ENCODE assay signal across 15 cellular contexts in genomic region chr9:136201609-136202448, GRCh38. TPM values are rescaled to one million over a fixed set of nuclear protein-coding genes. Genes with fewer than 3 reads are reported as not detected.
DNase-seq lines count a peak whose midpoint lies in the region; ATAC-seq and TF ChIP-seq lines count a peak whose summit lies in the region.
"Had no signal": no experiment of that assay in that cellular context is flagged by ENCODE, and none has a peak within 500 bp of the region (broad histone marks: within the 10 kb centered on the region; RNA-seq: fewer than 3 reads in every experiment).

No MANE protein-coding gene starts in this region.

- TF ChIP-seq EP300 in SK-N-SH (IDR thresholded peaks at IDR 0.05; ENCODE audit: borderline replicate concordance in 1 of 2, low read depth in 1 of 2, low read length in 1 of 2) (no peak), neural cell (conservative IDR thresholded peaks at IDR 0.05; ENCODE audit: poor library complexity, severe bottlenecking) (no peak)

- TF ChIP-seq CTCF in GM10248 (IDR thresholded peaks at IDR 0.05; ENCODE audit: control extremely low read depth, extremely low read depth, low read depth, missing control alignments) = no peak
- TF ChIP-seq CTCF in SK-N-SH (IDR thresholded peaks at IDR 0.05) = no peak
- no peak for TF ChIP-seq CTCF in neural cell (IDR thresholded peaks at IDR 0.05; ENCODE audit: poor library complexity, severe bottlenecking)

- TF ChIP-seq POLR2A in erythroblast (IDR thresholded peaks at IDR 0.05; ENCODE audit: low read length) = no peak

- CTCF ChIA-PET in GM10248 (lab: Yijun Ruan, JAX) = interaction anchor here (1.1 kb wide), 1 partner anchor 41 kb away, joined by 3 read pairs; no protein-coding TSS in a partner anchor
- CTCF ChIA-PET in SK-N-SH (lab: Yijun Ruan, JAX) = interaction anchor here (1.1 to 2.3 kb wide), 10 partner anchors 9 to 82 kb away, joined by 3 to 10 read pairs (median 6); no protein-coding TSS in a partner anchor

- H2AFZ ChIP-seq in SK-N-SH (ENCODE audit: low read depth) (no peak overlapping the region), neural cell (ENCODE audit: low read depth, low read length) (no peak overlapping the region)

- H3K4me1 ChIP-seq in SK-N-SH (ENCODE audit: control insufficient read depth in 1 of 2, insufficient read depth in 2 of 2, low read depth in 1 of 2, low read length in 1 of 2) = peaks cover 0 to 5% of the 10 kb centered on the region in 2 experiments; a peak in 1 of 4 replicates

- H3K4me3 ChIP-seq in SK-N-SH (ENCODE audit: low read depth in 2 of 2, low read length in 1 of 2) = no peak overlapping the region
- H3K4me3 ChIP-seq in neural cell (ENCODE audit: low read length) = no peak overlapping the region
- H3K4me3 ChIP-seq: coronary artery had no signal

- TF ChIP-seq RAD21 in SK-N-SH (IDR thresholded peaks at IDR 0.05; ENCODE audit: low read length) = no peak
- no peak for TF ChIP-seq RAD21 in neural cell (conservative IDR thresholded peaks at IDR 0.05)

- no peak overlapping the region for H3K9ac ChIP-seq in SK-N-SH
- no peak overlapping the region for H3K9ac ChIP-seq in neural cell (ENCODE audit: low read length)

- DNase-seq in GM10248 (ENCODE audit: extremely low spot score) = peak; percentile 59
- DNase-seq in SK-N-SH = peak; percentile 63
- DNase-seq in erythroblast (lab: John Stamatoyannopoulos, UW) = peak; percentile 35 to 52
- DNase-seq in NCI-H2227 (lab: John Stamatoyannopoulos, UW; ENCODE audit: unreplicated experiment) = no peak
- DNase-seq: CD8-positive, alpha-beta memory T cell; naive thymus-derived CD8-positive, alpha-beta T cell; NCI-H1417; NCI-H524 treated with DMSO at 0.1 percent for 48 hours; small intestine; T-helper 9 cell had no signal

- H4K20me1 ChIP-seq in SK-N-SH (ENCODE audit: insufficient read depth) (peaks cover 41% of the 10 kb centered on the region), neural cell (ENCODE audit: insufficient read depth) (no peaks in the 10 kb centered on the region)

- H3K9me2 ChIP-seq in SK-N-SH (no peaks in the 10 kb centered on the region), neural cell (ENCODE audit: insufficient read depth, low read length) (no peaks in the 10 kb centered on the region)

- POLR2A ChIA-PET in GM10248 (lab: Yijun Ruan, JAX) (no interaction called here), SK-N-SH (lab: Yijun Ruan, JAX) (no interaction called here)

- peaks cover 66% of the 10 kb centered on the region for H3K27me3 ChIP-seq in SK-N-SH (ENCODE audit: insufficient read depth)
- H3K27me3 ChIP-seq in neural cell (ENCODE audit: insufficient read depth, low read depth, low read length) = peaks cover 92% of the 10 kb centered on the region

- ATAC-seq in HG02970 (IDR thresholded peaks at IDR 0.05; ENCODE audit: low FRiP score, unreplicated experiment) (no peak), HG02884 (IDR thresholded peaks at IDR 0.05; ENCODE audit: unreplicated experiment) (no peak)

- H3K36me3 ChIP-seq in SK-N-SH (replicated peaks in 1 of 2; ENCODE audit: control insufficient read depth in 1 of 2, insufficient read depth in 2 of 2, low read length in 1 of 2) = no peaks in the 10 kb centered on the region
- H3K36me3 ChIP-seq in neural cell (ENCODE audit: insufficient read depth, low read length) = no peaks in the 10 kb centered on the region

- no peaks in the 10 kb centered on the region for H3K9me3 ChIP-seq in SK-N-SH
- no peaks in the 10 kb centered on the region for H3K9me3 ChIP-seq in neural cell (ENCODE audit: low read length)

- H3K27ac ChIP-seq in SK-N-SH (ENCODE audit: low read depth in 2 of 2, low read length in 1 of 2) (no peak overlapping the region), neural cell (ENCODE audit: low read length) (no peak overlapping the region)
- H3K27ac ChIP-seq: coronary artery had no signal

- no peaks in the 10 kb centered on the region for H3F3A ChIP-seq in SK-N-SH (replicated peaks; ENCODE audit: insufficient read depth)
- H3F3A ChIP-seq in neural cell (ENCODE audit: insufficient read depth, low read length, poor library complexity, severe bottlenecking) = no peaks in the 10 kb centered on the region

- no peaks in the 10 kb centered on the region for H3K79me2 ChIP-seq in SK-N-SH (ENCODE audit: insufficient read depth)
- H3K79me2 ChIP-seq in neural cell (replicated peaks; ENCODE audit: insufficient read depth, low read length) = no peaks in the 10 kb centered on the region

- H3K4me2 ChIP-seq in SK-N-SH (no peak overlapping the region), neural cell (ENCODE audit: low read length) (no peak overlapping the region)

- 16% methylated on average over 30 of the region's 85 CpGs for WGBS in SK-N-SH (ENCODE audit: low lambda C conversion rate)

TF ChIP-seq in SK-N-SH, 30 proteins besides CTCF, POLR2A, EP300 and RAD21:
- TF ChIP-seq YY1 (IDR thresholded peaks at IDR 0.05; ENCODE audit: low read depth) = no peak
- no peak for TF ChIP-seq MEF2A (IDR thresholded peaks at IDR 0.05; ENCODE audit: borderline replicate concordance, low read depth)
- peak; percentile 95 for TF ChIP-seq REST (IDR thresholded peaks at IDR 0.05; ENCODE audit: low read depth, low read length)
- TF ChIP-seq EZH2phosphoT487 (IDR thresholded peaks at IDR 0.05; ENCODE audit: borderline replicate concordance, low read depth) = peak; percentile 54; the same call in 1 of the 2 replicates
- no peak for TF ChIP-seq TAF1 (IDR thresholded peaks at IDR 0.05; ENCODE audit: borderline replicate concordance, low read depth, low read length)

TF ChIP-seq in neural cell, 6 proteins besides CTCF, POLR2A, EP300 and RAD21:
- TF ChIP-seq POLR2AphosphoS5 (IDR thresholded peaks at IDR 0.05) = no peak
- TF ChIP-seq EZH2 (IDR thresholded peaks at IDR 0.05; ENCODE audit: borderline replicate concordance, insufficient read depth, low read length, poor library complexity, severe bottlenecking) = peak; percentile 80
- no peak for TF ChIP-seq SMC3 (conservative IDR thresholded peaks at IDR 0.05; ENCODE audit: poor library complexity)
- TF ChIP-seq MXI1 (conservative IDR thresholded peaks at IDR 0.05; ENCODE audit: poor library complexity, severe bottlenecking) = no peak
- no peak for TF ChIP-seq TAF1 (IDR thresholded peaks at IDR 0.05; ENCODE audit: low read depth)
- peak; percentile 43 for TF ChIP-seq REST (IDR thresholded peaks at IDR 0.05; ENCODE audit: borderline replicate concordance)
TF ChIP-seq in neural cell: peak in this region for 2.

RNA-seq across cellular contexts. Expression of gene LHX3, which starts 3.1 kb away (rescaled TPM):
- polyA plus RNA-seq in SK-N-SH (2012; rRNA removed) = not detected in 2 replicates
- not detected in 2 replicates for polyA plus RNA-seq in SK-N-SH (2012; cell fraction: cytosol; rRNA removed)
- polyA plus RNA-seq in SK-N-SH (2012; cell fraction: nucleus; rRNA removed) = 0.02 and 0.04 TPM in 2 replicates
- not detected in 2 replicates for polyA plus RNA-seq in neural cell
- polyA minus RNA-seq in neural cell = 0.23 TPM in 1 of 2 replicates, not detected in the other
- polyA plus RNA-seq: CD8-positive, alpha-beta memory T cell; keratinocyte; naive thymus-derived CD8-positive, alpha-beta T cell; small intestine had no signal

RNA-seq across cellular contexts. Expression of gene QSOX2, which starts 43.8 kb away (rescaled TPM):
- polyA plus RNA-seq in SK-N-SH (2012; rRNA removed) (25.5 and 26.6 TPM in 2 replicates), neural cell (20.7 and 25.1 TPM in 2 replicates)
- polyA plus RNA-seq in SK-N-SH (2012; cell fraction: cytosol; rRNA removed) = 20.2 and 23.7 TPM in 2 replicates
- polyA plus RNA-seq in SK-N-SH (2012; cell fraction: nucleus; rRNA removed) = 31.2 and 37.5 TPM in 2 replicates
- polyA minus RNA-seq in neural cell = 12.7 and 17.8 TPM in 2 replicates
